24 cellular contexts compared by ENCODE assay signal in genomic region chr16:88372522-88372921, GRCh38. TPM values are rescaled to one million over a fixed set of nuclear protein-coding genes. Genes with fewer than 3 reads are reported as not detected.
DNase-seq lines count a peak whose midpoint lies in the region; ATAC-seq, FAIRE-seq and TF ChIP-seq lines count a peak whose summit lies in the region.
"Had no signal": no experiment of that assay in that cellular context is flagged by ENCODE, and none has a peak within 500 bp of the region (broad histone marks: within the 10 kb centered on the region; RNA-seq: fewer than 3 reads in every experiment).

No MANE protein-coding gene starts in this region.

- H3K9me3 ChIP-seq in HEK293 (ENCODE audit: control insufficient read depth, insufficient read depth, low read depth, low read length) (no peaks in the 10 kb centered on the region), GM12878 (replicated peaks; ENCODE audit: control insufficient read depth, insufficient read depth, low read length) (peaks cover 1% of the 10 kb centered on the region; the same call in 1 of the 3 replicates), H1 (ENCODE audit: insufficient read depth in 2 of 2, low read depth in 1 of 2, low read length in 1 of 2) (peaks cover 0 to 9% of the 10 kb centered on the region in 2 experiments; a peak in 1 of 4 replicates)
- H3K9me3 ChIP-seq: BE2C had no signal

- 34% methylated on average over 2 of the region's 2 CpGs for WGBS in GM12878 (ENCODE audit: insufficient coverage, insufficient replicate concordance, low lambda C conversion rate, missing lambda C conversion rate)
- 88% methylated on average over 2 of the region's 2 CpGs; no CpG with 5 or more reads in 1 of the 2 experiments for WGBS in H1 (ENCODE audit: extremely low coverage in 1 of 2, insufficient coverage in 1 of 2, insufficient read length in 1 of 2, insufficient replicate concordance in 2 of 2, low coverage in 1 of 2, low lambda C conversion rate in 2 of 2, missing lambda C conversion rate in 1 of 2), 2 experiments

- H3K27ac ChIP-seq in HEK293 (ENCODE audit: extremely low read depth, low read depth, low read length) (no peak overlapping the region), GM12878 (ENCODE audit: control insufficient read depth, insufficient read depth) (no peak overlapping the region), H1 (ENCODE audit: low read depth, low read length) (no peak overlapping the region)
- H3K27ac ChIP-seq: BLaER1 had no signal

- H3K79me2 ChIP-seq in GM12878 (ENCODE audit: control insufficient read depth, insufficient read depth, low read length) (no peaks in the 10 kb centered on the region), H1 (ENCODE audit: control insufficient read depth in 1 of 2, insufficient read depth in 2 of 2, low read length in 2 of 2) (no peaks in the 10 kb centered on the region)

- H2AK5ac ChIP-seq in H1 (ENCODE audit: low read depth, low read length) = peak overlapping the region; percentile 88; the same call in 1 of the 2 replicates

- peak; percentile 14; the same call in 1 of the 2 replicates for TF ChIP-seq CTCF in HEK293 (tag by site-specific recombination; IDR thresholded peaks at IDR 0.05)
- no peak for TF ChIP-seq CTCF in GM12878 (IDR thresholded peaks at IDR 0.05 in 2 of 3, conservative IDR thresholded peaks at IDR 0.05 in 1 of 3; ENCODE audit: control insufficient read depth in 2 of 3, extremely low read depth in 1 of 3, insufficient read depth in 1 of 3, low read depth in 3 of 3, low read length in 3 of 3)
- no peak for TF ChIP-seq CTCF in H1 (IDR thresholded peaks at IDR 0.05; ENCODE audit: control extremely low read depth in 1 of 3, insufficient read depth in 1 of 3, low read depth in 1 of 3, low read length in 3 of 3)

- H3K56ac ChIP-seq in H1 (replicated peaks; ENCODE audit: insufficient read length, low read depth, low read length) = no peak overlapping the region

- no peak for TF ChIP-seq EP300 in GM12878 (IDR thresholded peaks at IDR 0.05; ENCODE audit: borderline replicate concordance in 1 of 2, control insufficient read depth in 1 of 2, low read depth in 2 of 2, low read length in 2 of 2)
- TF ChIP-seq EP300 in H1 (IDR thresholded peaks at IDR 0.05; ENCODE audit: borderline replicate concordance in 1 of 2, low read depth in 2 of 2, low read length in 2 of 2) = no peak

- H2BK5ac ChIP-seq in H1 (ENCODE audit: low read depth, low read length) = no peak overlapping the region

- H3K4me3 ChIP-seq in HEK293 (ENCODE audit: low read depth, low read length) (no peak overlapping the region), GM12878 (no peak overlapping the region), H1 (ENCODE audit: extremely low read depth in 1 of 4, insufficient read depth in 2 of 4, low read depth in 3 of 4, low read length in 4 of 4) (no peak overlapping the region)
- H3K4me3 ChIP-seq: BLaER1 had no signal

- in situ Hi-C loops in GM12878 (cut with MboI) = no loop called here

- TF ChIP-seq RAD21 in GM12878 (IDR thresholded peaks at IDR 0.05; ENCODE audit: insufficient read depth, low read depth, low read length) (no peak), H1 (IDR thresholded peaks at IDR 0.05 in 1 of 2, conservative IDR thresholded peaks at IDR 0.05 in 1 of 2; ENCODE audit: low read depth in 2 of 2, low read length in 2 of 2) (no peak)

- H2AFZ ChIP-seq in GM12878 (ENCODE audit: control insufficient read depth, low read depth, low read length) (no peak overlapping the region), H1 (ENCODE audit: low read length) (no peak overlapping the region)

- H4K5ac ChIP-seq in H1 (ENCODE audit: insufficient read length, low read depth, low read length) = no peak overlapping the region

- H3K9ac ChIP-seq in GM12878 (ENCODE audit: control insufficient read depth, insufficient read depth, low read length) (no peak overlapping the region), H1 (replicated peaks in 1 of 4; ENCODE audit: extremely low read depth in 1 of 4, low read depth in 3 of 4, low read length in 3 of 4) (no peak overlapping the region)
- H3K9ac ChIP-seq: BLaER1 had no signal

- H4K8ac ChIP-seq in H1 (ENCODE audit: extremely low read depth, insufficient read depth, low read length) = no peak overlapping the region

- no peak overlapping the region for H2BK20ac ChIP-seq in H1 (ENCODE audit: low read length)

- peaks cover 12% of the 10 kb centered on the region; the same call in 1 of the 2 replicates for H3K23me2 ChIP-seq in H1 (ENCODE audit: low read depth, low read length)

- TF ChIP-seq POLR2A in GM12878 (IDR thresholded peaks at IDR 0.05; ENCODE audit: low read depth, low read length) (no peak), H1 (IDR thresholded peaks at IDR 0.05; ENCODE audit: control extremely low read depth in 1 of 2, low read depth in 2 of 2, low read length in 2 of 2) (no peak)

- ATAC-seq in GM12878 = no peak

- H4K20me1 ChIP-seq in GM12878 (ENCODE audit: control insufficient read depth, insufficient read depth) = no peaks in the 10 kb centered on the region
- peaks cover 0 to 4% of the 10 kb centered on the region in 2 experiments for H4K20me1 ChIP-seq in H1 (replicated peaks in 1 of 2; ENCODE audit: control insufficient read depth in 1 of 2, insufficient read depth in 2 of 2, low read length in 2 of 2)
- H4K20me1 ChIP-seq: BLaER1 had no signal

- no peaks in the 10 kb centered on the region for H3K36me3 ChIP-seq in HEK293 (ENCODE audit: control insufficient read depth in 2 of 2, insufficient read depth in 1 of 2, low read length in 2 of 2)
- H3K36me3 ChIP-seq in GM12878 (ENCODE audit: control insufficient read depth in 2 of 2, insufficient read depth in 2 of 2, low read length in 1 of 2) = no peaks in the 10 kb centered on the region
- no peaks in the 10 kb centered on the region for H3K36me3 ChIP-seq in H1 (ENCODE audit: control insufficient read depth in 2 of 4, insufficient read depth in 4 of 4, low read length in 3 of 4)
- H3K36me3 ChIP-seq: BE2C, BLaER1 had no signal

- no peak overlapping the region for H3K14ac ChIP-seq in H1 (ENCODE audit: insufficient read length)

- H3K79me1 ChIP-seq in H1 (ENCODE audit: low read depth, low read length) = no peaks in the 10 kb centered on the region

- no peak overlapping the region for H3K18ac ChIP-seq in H1 (ENCODE audit: extremely low read depth, low read length)

- CTCF ChIA-PET in HEK293 (lab: Yijun Ruan, JAX) = no interaction called here
- CTCF ChIA-PET in HEK293T (lab: Yijun Ruan, JAX) = no interaction called here
- CTCF ChIA-PET in GM12878 (lab: Yijun Ruan, JAX) = no interaction called here
- CTCF ChIA-PET in H1 (lab: Charles Lee; ENCODE audit: partially characterized antibody) = no interaction called here

- intact Hi-C loops in GM12878 (cut with micrococcal nuclease; ENCODE audit: unreplicated experiment) = no loop called here

- H3K4ac ChIP-seq in H1 (replicated peaks; ENCODE audit: insufficient read length, low read depth, low read length) = no peak overlapping the region

- FAIRE-seq in GM12878 (lab: Jason Lieb, UNC) (no peak), H1 (lab: Jason Lieb, UNC) (no peak)
- FAIRE-seq: A204.1, G401.6, GM12892, GM18507 had no signal

- BruUV-seq in GM12878 (replicated peaks; lab: Mats Ljungman, UMichigan) = no TSS peak

- no peak overlapping the region for H2BK12ac ChIP-seq in H1 (ENCODE audit: low read depth, low read length)

- no peak overlapping the region for H3K4me2 ChIP-seq in GM12878 (ENCODE audit: control insufficient read depth, insufficient read depth)
- no peak overlapping the region for H3K4me2 ChIP-seq in H1 (ENCODE audit: insufficient read depth in 1 of 2, low read depth in 2 of 2, low read length in 2 of 2)

- H2BK15ac ChIP-seq in H1 (ENCODE audit: low read length) = no peak overlapping the region

- POLR2A ChIA-PET in HEK293 (lab: Yijun Ruan, JAX) (no interaction called here), HEK293T (lab: Yijun Ruan, JAX) (no interaction called here), GM12878 (lab: Charles Lee) (no interaction called here), H1 (lab: Charles Lee; ENCODE audit: partially characterized antibody) (no interaction called here)

- no peaks in the 10 kb centered on the region for H3K4me1 ChIP-seq in HEK293 (ENCODE audit: control insufficient read depth, insufficient read depth, low read length)
- H3K4me1 ChIP-seq in GM12878 (ENCODE audit: control insufficient read depth, insufficient read depth, low read length) = no peaks in the 10 kb centered on the region
- H3K4me1 ChIP-seq in H1 (replicated peaks in 1 of 4; ENCODE audit: control insufficient read depth in 3 of 4, insufficient read depth in 4 of 4, low read length in 3 of 4) = 0 out of 7 replicates have a peak, but pooled peaks cover 0 to 2% (median 0%) of the 10 kb centered on the region in 4 experiments
- H3K4me1 ChIP-seq: BE2C had no signal

- H2BK120ac ChIP-seq in H1 (replicated peaks; ENCODE audit: low read depth, low read length) = no peak overlapping the region

- DNase-seq in HEK293T (ENCODE audit: extremely low spot score) (no peak), GM12878 (ENCODE audit: low read depth, low spot score) (no peak), H1 (ENCODE audit: low read depth in 1 of 2, low spot score in 2 of 2) (no peak), NCI-H2171 (lab: John Stamatoyannopoulos, UW) (no peak), DMS53 treated with DMSO at 0.1 percent for 48 hours (lab: John Stamatoyannopoulos, UW; ENCODE audit: unreplicated experiment) (no peak)
- DNase-seq in activated T-cell treated with anti-CD3 and anti-CD28 coated beads, Interleukin-2, amount 50 U/mL, for 48 hours = no peak
- DNase-seq: 8988T; ACHN; BE2C; C1 segment of cervical spinal cord; CD4-positive, alpha-beta memory T cell; CD4-positive, CD25-positive, alpha-beta regulatory T cell; COR-L47; DMS 273 treated with DMSO at 0.1 percent for 48 hours; DMS153; DMS53; DMS79 treated with DMSO at 0.1 percent for 48 hours; GF-D8 had no signal

- H3K23ac ChIP-seq in H1 (ENCODE audit: insufficient read length) = no peak overlapping the region

- H3K27me3 ChIP-seq in GM12878 (replicated peaks in 1 of 2; ENCODE audit: control insufficient read depth in 2 of 2, insufficient read depth in 2 of 2, low read length in 1 of 2) (no peaks in the 10 kb centered on the region), H1 (replicated peaks in 1 of 4; ENCODE audit: control insufficient read depth in 3 of 4, extremely low read depth in 1 of 4, insufficient read depth in 3 of 4, low read length in 3 of 4) (no peaks in the 10 kb centered on the region)
- H3K27me3 ChIP-seq: BE2C, BLaER1 had no signal

- RAD21 ChIA-PET in GM12878 (lab: Charles Lee; ENCODE audit: unreplicated experiment) = no interaction called here

- H4K91ac ChIP-seq in H1 (replicated peaks; ENCODE audit: insufficient read length, low read length) = no peak overlapping the region

- SMC1A ChIA-PET in GM12878 (lab: Charles Lee; ENCODE audit: uncharacterized antibody, unreplicated experiment) = no interaction called here

RNA-seq across cellular contexts. Expression of gene ZNF469, which starts 10.2 kb away (rescaled TPM):
- total RNA-seq in GM12878 (2013; cell fraction: nucleolus; rRNA removed) = 0.29 and 0.44 TPM in 2 replicates
- total RNA-seq in GM12878 (2014; rRNA removed) = 0.05 and 0.06 TPM in 2 replicates
- total RNA-seq in GM12878 (2014; rRNA removed; fragmentation: Illumina TruSeq; extraction: Trizol) = 0.04 and 0.05 TPM in 2 replicates
- 0.16 and 0.21 TPM in 2 replicates for total RNA-seq in GM12878 (2021)
- 0.03 TPM for polyA plus RNA-seq in GM12878 (2011; ENCODE audit: low read depth)
- 0.01 TPM in 2 replicates for polyA plus RNA-seq in GM12878 (2011; rRNA removed)
- 0.01 and 0.02 TPM in 2 replicates for polyA plus RNA-seq in GM12878 (2011; cell fraction: cytosol; rRNA removed)
- 0.15 and 0.23 TPM in 2 replicates for polyA plus RNA-seq in GM12878 (2011; cell fraction: nucleus; rRNA removed)
- polyA plus RNA-seq in GM12878 (2012) = 0.11 and 0.14 TPM in 2 replicates
- 0.01 and 0.02 TPM in 2 replicates for polyA plus RNA-seq in GM12878 (2014; fragmentation: Illumina TruSeq; extraction: Trizol)
- not detected for polyA plus RNA-seq in GM12878 (2014; fragmentation: Nextera tagmentation; extraction: Ambion mirVana)
- polyA plus RNA-seq in GM12878 (2014; rRNA removed) = 0.04 and 0.12 TPM in 2 replicates
- under 1 TPM in 1 of 2 experiments, not detected in 1; 0.04 TPM for polyA plus RNA-seq in GM12878 (2016; fragmentation: Nextera tagmentation; extraction: Ambion mirVana)
- 0.07 and 0.41 TPM in 2 replicates for polyA minus RNA-seq in GM12878 (2011; rRNA and poly(A)+ RNA removed)
- polyA minus RNA-seq in GM12878 (2011; cell fraction: cytosol; rRNA and poly(A)+ RNA removed) = 0.10 and 0.13 TPM in 2 replicates
- polyA minus RNA-seq in GM12878 (2011; cell fraction: nucleus; rRNA and poly(A)+ RNA removed) = 0.48 and 0.67 TPM in 2 replicates
- 1.8 and 2.0 TPM in 2 replicates for total RNA-seq in H1 (2021; fragmentation: NEBNext Ultra II Directional; extraction: Animal tissue kit (Norgen Biotek cat#: 25700))
- 0.30 and 0.53 TPM in 2 replicates for polyA plus RNA-seq in H1 (2011; rRNA removed)
- 0.23 TPM for polyA plus RNA-seq in H1 (2011; cell fraction: cytosol; rRNA removed)
- 1.1 TPM for polyA plus RNA-seq in H1 (2011; cell fraction: nucleus; rRNA removed)
- polyA plus RNA-seq in H1 (2012, experiment 1 of 2) = 0.54 to 0.96 TPM (median 0.90 TPM) in 4 replicates
- polyA plus RNA-seq in H1 (2012, experiment 2 of 2) = 0.63 TPM
- polyA plus RNA-seq in H1 (2013, experiment 1 of 2) = 0.45 TPM
- 0.42 TPM for polyA plus RNA-seq in H1 (2013, experiment 2 of 2)
- polyA minus RNA-seq in H1 (2011; rRNA and poly(A)+ RNA removed) = 0.32 and 0.41 TPM in 2 replicates
- 1.1 TPM for polyA minus RNA-seq in H1 (2011; cell fraction: cytosol; rRNA and poly(A)+ RNA removed)
- polyA minus RNA-seq in H1 (2011; cell fraction: nucleus; rRNA and poly(A)+ RNA removed) = 1.5 TPM

Comparison
In these comparisons a context has a peak if more than half of its experiments do, and no peak if none do; other contexts are left out.
1. Of the 9 proteins assayed by ChIP-seq in both HEK293 and GM12878: peak only in HEK293: CTCF and ZBTB11; only in GM12878: none; in both: none; in neither: 6; mixed calls (peak in some experiments, not most) for 1.